Comparison of ENCODE assay signal across 18 cellular contexts in genomic region chr3:16817201-16817600, GRCh38.
"Had no signal": no experiment of that assay in that cellular context is flagged by ENCODE, and none has a peak within 500 bp of the region (broad histone marks: within the 10 kb centered on the region; RNA-seq: fewer than 3 reads in every experiment).

No MANE protein-coding gene starts in this region.

- H3K9me3 ChIP-seq: mucosa of descending colon, pancreas, tibial artery had no signal

- H3K4me3 Mint-ChIP-seq: activated CD4-positive, alpha-beta T cell treated with anti-CD3 and anti-CD28 coated beads, Interleukin-2, amount 10 ng/mL, durations not matched to agents 24 days and 14 days; activated naive CD8-positive, alpha-beta T cell treated with anti-CD3 and anti-CD28 coated beads for 36 hours; central memory CD8-positive, alpha-beta T cell; memory B cell; naive thymus-derived CD4-positive, alpha-beta T cell; stimulated activated naive B cell treated with anti-CD40 and anti-IgM and Interleukin-4, amounts not matched to agents 10 μg/mL and 1 μg/mL and 100 μg/mL, for 72 hours; T-helper 2 cell treated with Interferon-gamma antibody and Interleukin-4, amounts not matched to agents 5 μg/mL and 100 μg/mL, for 36 hours had no signal

- H3K27me3 ChIP-seq: brain microvascular endothelial cell, pancreas, tibial artery had no signal

- H3K36me3 ChIP-seq: brain microvascular endothelial cell, left ventricle myocardium inferior, pancreas, tibial artery had no signal

- H3K27me3 Mint-ChIP-seq: activated naive CD8-positive, alpha-beta T cell treated with anti-CD3 and anti-CD28 coated beads for 36 hours; central memory CD8-positive, alpha-beta T cell; memory B cell; stimulated activated naive B cell treated with anti-CD40 and anti-IgM and Interleukin-4, amounts not matched to agents 10 μg/mL and 1 μg/mL and 100 μg/mL, for 72 hours had no signal

- DNase-seq: activated CD4-positive, alpha-beta T cell treated with anti-CD3 and anti-CD28 coated beads, Interleukin-2, amount 10 ng/mL, durations not matched to agents 24 days and 14 days; activated CD4-positive, CD25-positive, alpha-beta regulatory T cell; activated naive CD8-positive, alpha-beta T cell treated with anti-CD3 and anti-CD28 coated beads for 36 hours; brain microvascular endothelial cell; effector CD4-positive, alpha-beta T cell; islet precursor cell; left ventricle myocardium inferior; mucosa of descending colon; naive thymus-derived CD4-positive, alpha-beta T cell; pancreas; stimulated activated CD4-positive, alpha-beta T cell treated with anti-CD3 and anti-CD28 coated beads, Interleukin-2, amount 100 ng/mL, for 48 hours; stimulated activated naive B cell treated with anti-CD40 and anti-IgM and Interleukin-4, amounts not matched to agents 10 μg/mL and 1 μg/mL and 100 μg/mL, for 72 hours; tibial artery had no signal

- FAIRE-seq: pancreas, urothelium cell line had no signal

- H3K4me3 ChIP-seq: coronary artery, left ventricle myocardium inferior, mucosa of descending colon, pancreas, tibial artery had no signal

- ATAC-seq: mucosa of descending colon; naive thymus-derived CD4-positive, alpha-beta T cell; pancreas; stimulated activated naive B cell treated with anti-CD40 and anti-IgM and Interleukin-4, amounts not matched to agents 10 μg/mL and 1 μg/mL and 100 μg/mL, for 72 hours had no signal

- H3K27ac ChIP-seq: brain microvascular endothelial cell, coronary artery, left ventricle myocardium inferior, pancreas, tibial artery had no signal

- H3K27ac Mint-ChIP-seq: activated CD4-positive, alpha-beta T cell treated with anti-CD3 and anti-CD28 coated beads, Interleukin-2, amount 10 ng/mL, durations not matched to agents 24 days and 14 days; activated naive CD8-positive, alpha-beta T cell treated with anti-CD3 and anti-CD28 coated beads for 36 hours; memory B cell; naive thymus-derived CD4-positive, alpha-beta T cell; stimulated activated naive B cell treated with anti-CD40 and anti-IgM and Interleukin-4, amounts not matched to agents 10 μg/mL and 1 μg/mL and 100 μg/mL, for 72 hours; T-helper 2 cell treated with Interferon-gamma antibody and Interleukin-4, amounts not matched to agents 5 μg/mL and 100 μg/mL, for 36 hours had no signal

- H3K4me1 ChIP-seq: left ventricle myocardium inferior, pancreas, tibial artery had no signal

- H3K9me3 Mint-ChIP-seq: central memory CD8-positive, alpha-beta T cell; memory B cell; T-helper 2 cell treated with Interferon-gamma antibody and Interleukin-4, amounts not matched to agents 5 μg/mL and 100 μg/mL, for 36 hours had no signal
